ENCODE assay signal across 1 cellular context in the genomic region with DNA sequence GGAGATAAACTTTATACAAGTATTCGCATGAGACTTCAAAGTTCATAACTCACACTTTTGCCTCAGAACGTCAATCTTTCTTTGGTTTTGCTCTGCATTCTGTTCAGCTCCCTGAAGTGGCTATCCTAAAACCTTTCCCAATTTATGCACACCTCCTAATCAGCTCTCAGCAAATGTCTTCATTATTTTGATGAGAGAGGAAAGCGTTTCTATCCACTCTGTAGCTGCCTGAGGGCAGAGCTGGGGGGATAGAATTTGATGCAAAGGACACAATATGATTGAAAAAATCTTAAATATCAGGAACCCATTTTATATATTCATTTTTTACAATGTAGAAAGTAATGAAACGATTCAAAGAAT.
TF ChIP-seq lines count a peak whose summit lies in the region.

No MANE protein-coding gene starts in this region.

TF ChIP-seq in IMR-90, 13 proteins besides CTCF, POLR2A, EP300 and RAD21:
- no peak for TF ChIP-seq SMC3 (IDR thresholded peaks at IDR 0.05; ENCODE audit: low read depth, low read length)
- no peak for TF ChIP-seq CHD1 (IDR thresholded peaks at IDR 0.05; ENCODE audit: low read depth, low read length)
- TF ChIP-seq, protein P1, sequence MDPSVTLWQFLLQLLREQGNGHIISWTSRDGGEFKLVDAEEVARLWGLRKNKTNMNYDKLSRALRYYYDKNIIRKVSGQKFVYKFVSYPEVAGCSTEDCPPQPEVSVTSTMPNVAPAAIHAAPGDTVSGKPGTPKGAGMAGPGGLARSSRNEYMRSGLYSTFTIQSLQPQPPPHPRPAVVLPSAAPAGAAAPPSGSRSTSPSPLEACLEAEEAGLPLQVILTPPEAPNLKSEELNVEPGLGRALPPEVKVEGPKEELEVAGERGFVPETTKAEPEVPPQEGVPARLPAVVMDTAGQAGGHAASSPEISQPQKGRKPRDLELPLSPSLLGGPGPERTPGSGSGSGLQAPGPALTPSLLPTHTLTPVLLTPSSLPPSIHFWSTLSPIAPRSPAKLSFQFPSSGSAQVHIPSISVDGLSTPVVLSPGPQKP (IDR thresholded peaks at IDR 0.05; ENCODE audit: borderline replicate concordance, low read depth, low read length): no peak
- no peak for TF ChIP-seq NFE2L2 (IDR thresholded peaks at IDR 0.05; ENCODE audit: low read depth, low read length)
- no peak for TF ChIP-seq RFX5 (IDR thresholded peaks at IDR 0.05; ENCODE audit: low read depth, low read length)
- no peak for TF ChIP-seq RCOR1 (IDR thresholded peaks at IDR 0.05; ENCODE audit: insufficient replicate concordance, low read length)
- TF ChIP-seq, protein P2, sequence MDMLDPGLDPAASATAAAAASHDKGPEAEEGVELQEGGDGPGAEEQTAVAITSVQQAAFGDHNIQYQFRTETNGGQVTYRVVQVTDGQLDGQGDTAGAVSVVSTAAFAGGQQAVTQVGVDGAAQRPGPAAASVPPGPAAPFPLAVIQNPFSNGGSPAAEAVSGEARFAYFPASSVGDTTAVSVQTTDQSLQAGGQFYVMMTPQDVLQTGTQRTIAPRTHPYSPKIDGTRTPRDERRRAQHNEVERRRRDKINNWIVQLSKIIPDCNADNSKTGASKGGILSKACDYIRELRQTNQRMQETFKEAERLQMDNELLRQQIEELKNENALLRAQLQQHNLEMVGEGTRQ (IDR thresholded peaks at IDR 0.05; ENCODE audit: low read depth, low read length): no peak
- no peak for TF ChIP-seq MAZ (IDR thresholded peaks at IDR 0.05; ENCODE audit: borderline replicate concordance, low read depth, low read length)
- TF ChIP-seq FOS (IDR thresholded peaks at IDR 0.05; ENCODE audit: low read depth, low read length): no peak
- no peak for TF ChIP-seq BHLHE40 (IDR thresholded peaks at IDR 0.05; ENCODE audit: low read depth, low read length)
- no peak for TF ChIP-seq MXI1 (IDR thresholded peaks at IDR 0.05; ENCODE audit: borderline replicate concordance, low read depth, low read length)
- TF ChIP-seq MAFK (IDR thresholded peaks at IDR 0.05; ENCODE audit: low read depth, low read length): no peak
- TF ChIP-seq CEBPB (IDR thresholded peaks at IDR 0.05; ENCODE audit: low read depth, low read length): no peak
